In the genomic region with DNA sequence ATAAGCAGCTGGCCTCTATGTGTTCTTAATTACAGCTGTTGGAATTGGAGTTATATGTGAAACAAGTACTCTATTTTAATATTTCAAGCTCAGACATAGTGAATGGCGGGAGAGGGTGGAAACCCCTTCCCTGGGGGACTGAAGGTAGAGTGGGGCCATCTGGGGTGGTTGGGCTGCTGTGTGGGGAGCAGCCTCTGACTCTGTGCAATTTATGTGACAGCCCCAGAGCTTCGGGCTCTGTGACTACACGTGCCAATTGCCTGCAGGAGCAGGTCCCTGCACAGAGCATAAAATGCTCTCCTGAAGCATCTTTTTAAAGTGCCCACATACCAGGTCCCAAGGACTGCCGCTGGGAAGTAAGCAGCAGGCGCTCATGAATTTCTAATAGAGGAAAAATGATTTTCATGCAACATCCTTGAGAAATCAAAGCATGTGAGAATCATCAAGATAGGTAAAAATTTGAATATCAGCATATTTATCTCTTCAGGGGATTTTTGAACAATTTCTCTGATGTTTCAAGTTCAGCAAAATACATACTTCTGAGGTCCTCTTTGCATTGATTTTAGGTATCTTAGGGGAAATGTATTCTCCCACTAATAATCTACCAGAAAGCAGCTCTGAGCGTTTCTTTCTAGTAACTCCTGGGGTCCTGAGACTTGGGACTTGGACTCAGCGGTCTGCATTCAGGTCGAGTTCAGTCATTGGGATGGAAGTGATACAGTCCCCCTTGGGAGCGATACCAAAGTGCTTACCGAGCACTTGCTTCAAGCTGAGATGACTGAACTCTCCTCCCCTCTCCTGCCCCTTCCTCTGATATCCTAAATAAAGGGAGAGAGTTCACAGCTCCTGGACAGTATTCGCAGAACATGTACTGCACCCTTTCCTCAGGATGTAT, we compare ENCODE assay signal across 13 cellular contexts. TPM values are rescaled to one million over a fixed set of nuclear protein-coding genes. Genes with fewer than 3 reads are reported as not detected.
DNase-seq lines count a peak whose midpoint lies in the region; ATAC-seq, FAIRE-seq and TF ChIP-seq lines count a peak whose summit lies in the region.
"Had no signal": no experiment of that assay in that cellular context is flagged by ENCODE, and none has a peak within 500 bp of the region (broad histone marks: within the 10 kb centered on the region; RNA-seq: fewer than 3 reads in every experiment).

No MANE protein-coding gene starts in this region.

- intact Hi-C loops in spleen (cut with DNase I; ENCODE audit: low total_unique reads): no loop called here

- H3K27ac ChIP-seq in brain microvascular endothelial cell (peak overlapping the region; percentile 89), liver (ENCODE audit: low read depth in 1 of 2, low read length in 2 of 2) (peak overlapping the region; percentile 8 to 76), spleen (no peak overlapping the region)

- H3K4me1 Mint-ChIP-seq in stimulated activated naive CD8-positive, alpha-beta T cell treated with anti-CD3 and anti-CD28 coated beads, Interleukin-15, amount 100 ng/mL, for 72 hours: no peaks in the 10 kb centered on the region
- H3K4me1 Mint-ChIP-seq: activated naive CD8-positive, alpha-beta T cell treated with anti-CD3 and anti-CD28 coated beads for 36 hours had no signal

- 63% methylated on average over 11 of the region's 11 CpGs for WGBS in liver
- 63 to 82% (median 65%) methylated on average over 11 of the region's 11 CpGs for WGBS in spleen, 5 donors

- H3K9me3 Mint-ChIP-seq in stimulated activated naive CD8-positive, alpha-beta T cell treated with anti-CD3 and anti-CD28 coated beads, Interleukin-15, amount 100 ng/mL, for 72 hours: no peaks in the 10 kb centered on the region

- no peak for FAIRE-seq in GM19239 (lab: Jason Lieb, UNC)
- FAIRE-seq: colon had no signal

- H3K27me3 ChIP-seq in brain microvascular endothelial cell (replicated peaks) (no peaks in the 10 kb centered on the region), liver (ENCODE audit: control insufficient read depth in 4 of 4, insufficient read depth in 4 of 4, low read length in 3 of 4) (no peaks in the 10 kb centered on the region), spleen (replicated peaks in 1 of 7) (no peaks in the 10 kb centered on the region)

- peaks cover 0 to 5% (median 0%) of the 10 kb centered on the region in 4 donors for H3K4me1 ChIP-seq in liver (ENCODE audit: control insufficient read depth in 4 of 4, insufficient read depth in 4 of 4, low read length in 3 of 4)
- no peaks in the 10 kb centered on the region for H3K4me1 ChIP-seq in spleen

- no peak overlapping the region for H3K4me3 Mint-ChIP-seq in stimulated activated naive CD8-positive, alpha-beta T cell treated with anti-CD3 and anti-CD28 coated beads, Interleukin-15, amount 100 ng/mL, for 72 hours
- H3K4me3 Mint-ChIP-seq: activated naive CD8-positive, alpha-beta T cell treated with anti-CD3 and anti-CD28 coated beads for 36 hours; CD4-positive, CD25-positive, alpha-beta regulatory T cell had no signal

- peak; percentile 65 for DNase-seq in NCI-H2171 treated with DMSO at 0.1 percent for 48 hours (lab: John Stamatoyannopoulos, UW)
- no peak for DNase-seq in brain microvascular endothelial cell
- no peak for DNase-seq in stimulated activated naive CD8-positive, alpha-beta T cell treated with anti-CD3 and anti-CD28 coated beads, Interleukin-15, amount 100 ng/mL, for 72 hours
- DNase-seq in GM19239 (ENCODE audit: insufficient read length, low spot score): no peak
- DNase-seq in central memory CD4-positive, alpha-beta T cell: no peak
- no peak for DNase-seq in spleen
- DNase-seq in iPS-NIHi7 (ENCODE audit: extremely low spot score): no peak
- DNase-seq: activated naive CD8-positive, alpha-beta T cell treated with anti-CD3 and anti-CD28 coated beads for 36 hours; CD4-positive, CD25-positive, alpha-beta regulatory T cell; stimulated activated naive CD4-positive, alpha-beta T cell treated with Interleukin-2 at 50 U/mL for 16 hours had no signal

- H3K27me3 Mint-ChIP-seq in stimulated activated naive CD8-positive, alpha-beta T cell treated with anti-CD3 and anti-CD28 coated beads, Interleukin-15, amount 100 ng/mL, for 72 hours: peaks cover 11% of the 10 kb centered on the region
- H3K27me3 Mint-ChIP-seq: activated naive CD8-positive, alpha-beta T cell treated with anti-CD3 and anti-CD28 coated beads for 36 hours had no signal

- no peak for TF ChIP-seq POLR2A in spleen (IDR thresholded peaks at IDR 0.05)

- H3K27ac Mint-ChIP-seq in stimulated activated naive CD8-positive, alpha-beta T cell treated with anti-CD3 and anti-CD28 coated beads, Interleukin-15, amount 100 ng/mL, for 72 hours: no peak overlapping the region
- H3K27ac Mint-ChIP-seq: activated naive CD8-positive, alpha-beta T cell treated with anti-CD3 and anti-CD28 coated beads for 36 hours; CD4-positive, CD25-positive, alpha-beta regulatory T cell had no signal

- H3K9me3 ChIP-seq in liver (ENCODE audit: control insufficient read depth in 4 of 4, low read length in 3 of 4): no peaks in the 10 kb centered on the region
- no peaks in the 10 kb centered on the region for H3K9me3 ChIP-seq in spleen

- in situ Hi-C loops in brain microvascular endothelial cell (cut with HindIII; ENCODE audit: low pct_ligation_motif_present, low sequenced_read_pairs): no loop called here

- peak; percentile 35 for ATAC-seq in stimulated activated naive CD8-positive, alpha-beta T cell treated with anti-CD3 and anti-CD28 coated beads, Interleukin-15, amount 100 ng/mL, for 72 hours
- ATAC-seq: activated CD4-positive, CD25-positive, alpha-beta regulatory T cell treated with anti-CD3 and anti-CD28 coated beads, Interleukin-2, amount 50 U/mL, for 24 hours had no signal

- no peak overlapping the region for H3K4me3 ChIP-seq in brain microvascular endothelial cell (ENCODE audit: low read depth, low read length)
- no peak overlapping the region for H3K4me3 ChIP-seq in liver (ENCODE audit: low read depth in 1 of 3, low read length in 3 of 3)
- no peak overlapping the region for H3K4me3 ChIP-seq in spleen

- no peak for TF ChIP-seq CTCF in brain microvascular endothelial cell (IDR thresholded peaks at IDR 0.05; ENCODE audit: low read depth, low read length, missing control alignments)
- no peak for TF ChIP-seq CTCF in liver (IDR thresholded peaks at IDR 0.05; ENCODE audit: low read depth, low read length, missing input control)
- no peak for TF ChIP-seq CTCF in spleen (IDR thresholded peaks at IDR 0.05 in 8 of 11, conservative IDR thresholded peaks at IDR 0.05 in 3 of 11)

- H3K36me3 ChIP-seq in brain microvascular endothelial cell (replicated peaks) (no peaks in the 10 kb centered on the region), liver (ENCODE audit: control insufficient read depth in 4 of 4, insufficient read depth in 3 of 4, low read depth in 1 of 4, low read length in 3 of 4) (no peaks in the 10 kb centered on the region), spleen (no peaks in the 10 kb centered on the region)

- H3K9ac ChIP-seq in liver (ENCODE audit: low read depth in 1 of 2, low read length in 2 of 2): no peak overlapping the region

- no peak for TF ChIP-seq RAD21 in liver (IDR thresholded peaks at IDR 0.05)

TF ChIP-seq in liver, 16 proteins besides CTCF, POLR2A, EP300 and RAD21:
- TF ChIP-seq TAF1 (conservative IDR thresholded peaks at IDR 0.05): no peak
- TF ChIP-seq, protein P1, sequence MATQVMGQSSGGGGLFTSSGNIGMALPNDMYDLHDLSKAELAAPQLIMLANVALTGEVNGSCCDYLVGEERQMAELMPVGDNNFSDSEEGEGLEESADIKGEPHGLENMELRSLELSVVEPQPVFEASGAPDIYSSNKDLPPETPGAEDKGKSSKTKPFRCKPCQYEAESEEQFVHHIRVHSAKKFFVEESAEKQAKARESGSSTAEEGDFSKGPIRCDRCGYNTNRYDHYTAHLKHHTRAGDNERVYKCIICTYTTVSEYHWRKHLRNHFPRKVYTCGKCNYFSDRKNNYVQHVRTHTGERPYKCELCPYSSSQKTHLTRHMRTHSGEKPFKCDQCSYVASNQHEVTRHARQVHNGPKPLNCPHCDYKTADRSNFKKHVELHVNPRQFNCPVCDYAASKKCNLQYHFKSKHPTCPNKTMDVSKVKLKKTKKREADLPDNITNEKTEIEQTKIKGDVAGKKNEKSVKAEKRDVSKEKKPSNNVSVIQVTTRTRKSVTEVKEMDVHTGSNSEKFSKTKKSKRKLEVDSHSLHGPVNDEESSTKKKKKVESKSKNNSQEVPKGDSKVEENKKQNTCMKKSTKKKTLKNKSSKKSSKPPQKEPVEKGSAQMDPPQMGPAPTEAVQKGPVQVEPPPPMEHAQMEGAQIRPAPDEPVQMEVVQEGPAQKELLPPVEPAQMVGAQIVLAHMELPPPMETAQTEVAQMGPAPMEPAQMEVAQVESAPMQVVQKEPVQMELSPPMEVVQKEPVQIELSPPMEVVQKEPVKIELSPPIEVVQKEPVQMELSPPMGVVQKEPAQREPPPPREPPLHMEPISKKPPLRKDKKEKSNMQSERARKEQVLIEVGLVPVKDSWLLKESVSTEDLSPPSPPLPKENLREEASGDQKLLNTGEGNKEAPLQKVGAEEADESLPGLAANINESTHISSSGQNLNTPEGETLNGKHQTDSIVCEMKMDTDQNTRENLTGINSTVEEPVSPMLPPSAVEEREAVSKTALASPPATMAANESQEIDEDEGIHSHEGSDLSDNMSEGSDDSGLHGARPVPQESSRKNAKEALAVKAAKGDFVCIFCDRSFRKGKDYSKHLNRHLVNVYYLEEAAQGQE (IDR thresholded peaks at IDR 0.05): no peak
- TF ChIP-seq FOXA1 (IDR thresholded peaks at IDR 0.05): no peak
- peak; percentile 34 for TF ChIP-seq SP1 (IDR thresholded peaks at IDR 0.05)
- no peak for TF ChIP-seq RXRA (IDR thresholded peaks at IDR 0.05)

RNA-seq across cellular contexts. Expression of a gene that starts 40.0 kb away (rescaled TPM):
- total RNA-seq in liver (100 to 1,000 TPM in 1 of 2 donors, 10 to 100 TPM in 1; 73.0 to 255 TPM), spleen (1 to 10 TPM in 6 of 7 donors, under 1 TPM in 1; 0.52 to 5.7 (median 1.2) TPM)
- polyA plus RNA-seq in liver (100 to 1,000 TPM in 1 of 2 donors, 10 to 100 TPM in 1; 99.4 to 115 TPM), spleen (1 to 10 TPM in 1 of 3 donors, under 1 TPM in 2; 0.64 to 1.0 (median 0.70) TPM)

Comparison
In these comparisons a context has a peak if more than half of its experiments do, and no peak if none do; other contexts are left out.
1. H3K27ac ChIP-seq: peak in brain microvascular endothelial cell (single experiment) and liver (2 of 2); none in spleen (0 of 8).
2. RNA of a gene that starts 40.0 kb away (total RNA-seq): 73.0 to 255 TPM in liver; 0.52 to 5.7 TPM in spleen; every median in the first group is over 10 times any median in the second.